ENCODE assay signal across 9 cellular contexts in the genomic region with DNA sequence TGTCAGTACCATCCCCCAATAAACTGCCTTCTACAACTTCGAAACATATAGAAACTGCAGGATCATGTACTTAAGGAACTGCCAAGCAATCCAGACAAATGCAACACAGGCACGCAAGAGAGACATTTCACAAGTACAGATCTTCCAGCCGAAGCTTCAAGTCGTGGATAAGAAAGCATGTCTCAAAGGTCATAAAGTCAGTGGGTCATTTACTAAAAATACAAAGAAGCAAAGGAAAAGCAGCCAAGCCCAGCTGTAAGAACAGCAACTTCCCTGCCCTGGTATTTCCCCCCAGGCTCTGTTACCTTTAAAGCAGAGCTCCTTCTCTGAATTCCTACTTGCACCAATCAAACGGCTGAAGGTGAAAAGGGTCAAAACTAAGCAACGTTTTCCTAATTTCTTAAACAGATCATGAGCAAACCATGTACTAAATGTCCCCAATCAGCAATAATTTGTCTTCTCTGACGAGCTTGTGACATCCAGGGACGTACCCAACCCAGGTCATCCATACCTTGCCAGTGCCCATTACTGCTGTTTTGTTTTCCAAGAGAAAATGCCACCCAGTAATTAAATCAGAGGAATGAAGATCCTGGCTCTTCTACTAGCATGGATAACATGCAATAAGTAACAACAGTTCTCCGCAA. TPM values are rescaled to one million over a fixed set of nuclear protein-coding genes. Genes with fewer than 3 reads are reported as not detected.
DNase-seq lines count a peak whose midpoint lies in the region; ATAC-seq, FAIRE-seq and TF ChIP-seq lines count a peak whose summit lies in the region.
"Had no signal": no experiment of that assay in that cellular context is flagged by ENCODE, and none has a peak within 500 bp of the region (broad histone marks: within the 10 kb centered on the region; RNA-seq: fewer than 3 reads in every experiment).

No MANE protein-coding gene starts in this region.

- FAIRE-seq in urothelium cell line (lab: Jason Lieb, UNC): no peak

- H3K4me1 Mint-ChIP-seq in T-cell: peaks cover 63 to 66% (median 65%) of the 10 kb centered on the region in 3 donors

- ATAC-seq in T-cell (replicated peaks in 1 of 4) (no peak), HG03139 (IDR thresholded peaks at IDR 0.05; ENCODE audit: unreplicated experiment) (no peak), aorta (ENCODE audit: low FRiP score) (no peak)
- ATAC-seq: activated CD4-positive, CD25-positive, alpha-beta regulatory T cell treated with anti-CD3 and anti-CD28 coated beads, Interleukin-2, amount 50 U/mL, for 24 hours had no signal

- peaks cover 26% of the 10 kb centered on the region for H3K36me3 Mint-ChIP-seq in T-cell

- H3K4me3 ChIP-seq in HAP-1: peak overlapping the region; percentile 80
- H3K4me3 ChIP-seq in fibroblast of lung (replicated peaks in 1 of 4; ENCODE audit: control extremely low read depth in 1 of 4, insufficient read depth in 1 of 4, low read depth in 3 of 4, low read length in 4 of 4): peak overlapping the region in 1 of 4 experiments; percentile 79
- peak overlapping the region; percentile 82 for H3K4me3 ChIP-seq in rectal smooth muscle tissue (ENCODE audit: low read length)
- peak overlapping the region in 1 of 2 donors; percentile 72 for H3K4me3 ChIP-seq in aorta (ENCODE audit: low read length in 2 of 2)

- no peaks in the 10 kb centered on the region for H3K27me3 Mint-ChIP-seq in T-cell

- no peaks in the 10 kb centered on the region for H3K9me3 Mint-ChIP-seq in T-cell

- peak overlapping the region; percentile 89 to 95 for H3K27ac Mint-ChIP-seq in T-cell

- in situ Hi-C loops in HAP-1 (cut with MboI; ENCODE audit: low sequenced_read_pairs): no loop called here

- WGBS in aorta, 2 donors: 40 to 48% methylated on average over 9 of the region's 9 CpGs

- H3K4me2 ChIP-seq in fibroblast of lung (ENCODE audit: extremely low read depth, insufficient read depth, low read length): peak overlapping the region; percentile 55

- H3K9me3 ChIP-seq in HAP-1 (no peaks in the 10 kb centered on the region), fibroblast of lung (ENCODE audit: control insufficient read depth, insufficient read depth, low read depth, low read length) (no peaks in the 10 kb centered on the region), aorta (ENCODE audit: control insufficient read depth, low read length) (no peaks in the 10 kb centered on the region)

- H3K79me2 ChIP-seq in fibroblast of lung (ENCODE audit: control insufficient read depth, insufficient read depth, low read length): no peaks in the 10 kb centered on the region

- CTCF ChIA-PET in T-cell (lab: Charles Lee): interaction anchor here in 1 of 2 donors (1.0 kb wide), 1 partner anchor 9 kb away, joined by 3 read pairs; no protein-coding TSS in a partner anchor

- H4K20me1 ChIP-seq in fibroblast of lung (ENCODE audit: control insufficient read depth, extremely low read depth, insufficient read depth, low read length): no peaks in the 10 kb centered on the region

- intact Hi-C loops in aorta (cut with DNase I): loop anchor here (5.0 kb wide), 3 partner anchors 64 to 1426 kb away; no protein-coding TSS in a partner anchor

- peak overlapping the region; percentile 91 to 99 (median 96) for H3K4me3 Mint-ChIP-seq in T-cell

- H3K27ac ChIP-seq in fibroblast of lung (ENCODE audit: insufficient read depth, low read length) (no peak overlapping the region), rectal smooth muscle tissue (ENCODE audit: low read depth, low read length) (no peak overlapping the region), aorta (ENCODE audit: low read depth in 1 of 2, low read length in 2 of 2) (no peak overlapping the region)

- H3K9ac ChIP-seq in fibroblast of lung (ENCODE audit: insufficient read depth, low read length) (no peak overlapping the region), rectal smooth muscle tissue (ENCODE audit: low read length) (no peak overlapping the region)

- POLR2A ChIA-PET in T-cell (lab: Charles Lee): interaction anchor here in 1 of 2 donors (0.7 to 0.8 kb wide), 2 partner anchors 11 to 325 kb away, joined by 3 to 4 read pairs; no protein-coding TSS in a partner anchor

- H3K4me1 ChIP-seq in HAP-1 (peaks cover 13% of the 10 kb centered on the region), fibroblast of lung (ENCODE audit: control insufficient read depth, extremely low read depth, insufficient read depth, low read length) (peaks cover 10% of the 10 kb centered on the region), rectal smooth muscle tissue (ENCODE audit: control insufficient read depth, insufficient read depth, low read length) (peaks cover 24% of the 10 kb centered on the region), aorta (ENCODE audit: control insufficient read depth in 1 of 2, insufficient read depth in 2 of 2, low read length in 2 of 2) (peaks cover 0 to 4% of the 10 kb centered on the region in 2 donors)

- H3K36me3 ChIP-seq in HAP-1 (replicated peaks): no peaks in the 10 kb centered on the region
- H3K36me3 ChIP-seq in fibroblast of lung (ENCODE audit: control insufficient read depth, insufficient read depth, low read length): no peaks in the 10 kb centered on the region
- H3K36me3 ChIP-seq in rectal smooth muscle tissue (ENCODE audit: control insufficient read depth, insufficient read depth, low read length): peaks cover 7% of the 10 kb centered on the region
- no peaks in the 10 kb centered on the region for H3K36me3 ChIP-seq in aorta (ENCODE audit: control insufficient read depth in 1 of 2, insufficient read depth in 2 of 2, low read length in 1 of 2)

- no peak for TF ChIP-seq CTCF in fibroblast of lung (conservative IDR thresholded peaks at IDR 0.05 in 1 of 2, IDR thresholded peaks at IDR 0.05 in 1 of 2; ENCODE audit: low read depth in 1 of 2, low read length in 2 of 2)

- no peak overlapping the region for H2AFZ ChIP-seq in fibroblast of lung (ENCODE audit: low read length)

- H3K27me3 ChIP-seq in HAP-1 (ENCODE audit: low read depth) (no peaks in the 10 kb centered on the region), fibroblast of lung (ENCODE audit: control insufficient read depth, insufficient read depth, low read length) (no peaks in the 10 kb centered on the region), rectal smooth muscle tissue (ENCODE audit: control insufficient read depth, insufficient read depth, low read length) (no peaks in the 10 kb centered on the region), aorta (ENCODE audit: control insufficient read depth in 1 of 2, insufficient read depth in 2 of 2, low read length in 1 of 2) (no peaks in the 10 kb centered on the region)

- DNase-seq in HAP-1 (ENCODE audit: low spot score in 2 of 2) (peak in 1 of 2 experiments; percentile 21), T-cell (no peak), fibroblast of lung (ENCODE audit: low read depth in 2 of 2) (no peak), urothelium cell line (ENCODE audit: low spot score) (no peak), amygdala (lab: John Stamatoyannopoulos, UW) (no peak), aorta (no peak)

RNA-seq across cellular contexts. Expression of a gene that starts 1.7 kb away (rescaled TPM):
- total RNA-seq in T-cell: 10 to 100 TPM; 56.3 to 96.8 (median 70.6) TPM
- total RNA-seq in fibroblast of lung: 16.7 and 21.3 TPM in 2 replicates
- 23.2 and 28.0 TPM in 2 replicates for polyA plus RNA-seq in fibroblast of lung
- polyA plus RNA-seq in fibroblast of lung (2012): 18.2 and 20.3 TPM in 2 replicates
- 2.1 and 8.1 TPM in 2 replicates for polyA minus RNA-seq in fibroblast of lung (ENCODE audit: low replicate concordance)
- total RNA-seq in aorta: 10 to 100 TPM; 47.1 to 50.6 TPM
- 10 to 100 TPM; 48.9 to 73.0 TPM for polyA plus RNA-seq in aorta
